ENCODE assay signal across 1 cellular context in genomic region chr5:37738865-37739488, GRCh38.
A peak's percentile ranks its signal among the peaks of the same experiment; 100 is the strongest.
TF ChIP-seq lines count a peak whose summit lies in the region.

No MANE protein-coding gene starts in this region.

TF ChIP-seq in HEK293, 187 proteins besides CTCF, POLR2A, EP300 and RAD21 (continued from another document):
- TF ChIP-seq PRDM10 (tag by site-specific recombination; IDR thresholded peaks at IDR 0.05) (0 out of 2 replicates have a peak, but pooled peaks have one; percentile 26), MZF1 (tag by site-specific recombination; IDR thresholded peaks at IDR 0.05; ENCODE audit: borderline replicate concordance) (0 out of 2 replicates have a peak, but pooled peaks have one; percentile 34), FEZF1 (tag by site-specific recombination; IDR thresholded peaks at IDR 0.05) (peak; percentile 42; the same call in 1 of the 2 replicates), SP7 (tag by site-specific recombination; IDR thresholded peaks at IDR 0.05) (peak; percentile 86), KLF7 (tag by site-specific recombination; IDR thresholded peaks at IDR 0.05; ENCODE audit: borderline replicate concordance) (no peak), SCRT1 (tag by site-specific recombination; IDR thresholded peaks at IDR 0.05; ENCODE audit: borderline replicate concordance) (peak; percentile 9; the same call in 1 of the 2 replicates), SCRT2 (tag by site-specific recombination; IDR thresholded peaks at IDR 0.05) (peak; percentile 83)
